ENCODE assay signal across 7 cellular contexts in genomic region chr3:170052398-170052797, GRCh38.
"Had no signal": no experiment of that assay in that cellular context is flagged by ENCODE, and none has a peak within 500 bp of the region (broad histone marks: within the 10 kb centered on the region; RNA-seq: fewer than 3 reads in every experiment).

No MANE protein-coding gene starts in this region.

- H3K4me2 ChIP-seq: KMS-11 had no signal

- DNase-seq: IMR-90, KBM-7, KG1 had no signal

- FAIRE-seq: HepG2, HTR-8/SVneo had no signal

- H3K9ac ChIP-seq: KMS-11 had no signal

- ATAC-seq: HepG2 had no signal

- H3K27ac ChIP-seq: HL-60, KMS-11 had no signal
